Comparison of ENCODE assay signal across 28 cellular contexts in genomic region chr20:44938637-44939036, GRCh38. TPM values are rescaled to one million over a fixed set of nuclear protein-coding genes. Genes with fewer than 3 reads are reported as not detected.
A peak's percentile ranks its signal among the peaks of the same experiment; 100 is the strongest.
DNase-seq lines count a peak whose midpoint lies in the region; ATAC-seq, FAIRE-seq and TF ChIP-seq lines count a peak whose summit lies in the region.
"Had no signal": no experiment of that assay in that cellular context is flagged by ENCODE, and none has a peak within 500 bp of the region (broad histone marks: within the 10 kb centered on the region; RNA-seq: fewer than 3 reads in every experiment).

No MANE protein-coding gene starts in this region.

- in situ Hi-C loops in KBM-7 (cut with MboI; ENCODE audit: low pct_unique_long_range_greater_than_20kb, low sequenced_read_pairs): no loop called here

- H3K4me3 Mint-ChIP-seq in CD4-positive, alpha-beta T cell: no peak overlapping the region
- no peak overlapping the region for H3K4me3 Mint-ChIP-seq in nephron progenitor cell
- H3K4me3 Mint-ChIP-seq in mesothelial cell of epicardium: no peak overlapping the region
- H3K4me3 Mint-ChIP-seq: activated CD8-positive, alpha-beta T cell treated with anti-CD3 and anti-CD28 coated beads, Interleukin-2, amount 10 ng/mL, durations not matched to agents 7 days and 5 days; endodermal cell; naive B cell; stimulated activated effector memory CD8-positive, alpha-beta T cell treated with anti-CD3 and anti-CD28 coated beads, Interleukin-12 subunit alpha, Interleukin-12 subunit beta, amount 100 ng/mL, for 72 hours had no signal

- peak overlapping the region; percentile 47 for H3K27ac Mint-ChIP-seq in CD4-positive, alpha-beta T cell
- peak overlapping the region; percentile 88 for H3K27ac Mint-ChIP-seq in nephron progenitor cell
- no peak overlapping the region for H3K27ac Mint-ChIP-seq in mesothelial cell of epicardium
- H3K27ac Mint-ChIP-seq: endodermal cell; stimulated activated effector memory CD8-positive, alpha-beta T cell treated with anti-CD3 and anti-CD28 coated beads, Interleukin-12 subunit alpha, Interleukin-12 subunit beta, amount 100 ng/mL, for 72 hours had no signal

- no peak overlapping the region for H3K4me3 ChIP-seq in epithelial cell of esophagus (ENCODE audit: low read length)
- H3K4me3 ChIP-seq: cardiac muscle cell, K562, uterus had no signal

- no peak for TF ChIP-seq CTCF in CD4-positive, alpha-beta T cell (IDR thresholded peaks at IDR 0.05)
- no peak for TF ChIP-seq CTCF in epithelial cell of esophagus (IDR thresholded peaks at IDR 0.05; ENCODE audit: insufficient read depth, low read depth, low read length, missing control alignments)
- TF ChIP-seq CTCF in nephron progenitor cell (IDR thresholded peaks at IDR 0.05): no peak
- TF ChIP-seq CTCF in mesothelial cell of epicardium (IDR thresholded peaks at IDR 0.05; ENCODE audit: unreplicated experiment): no peak

- H3K4me1 Mint-ChIP-seq in CD4-positive, alpha-beta T cell (ENCODE audit: low read depth): no peaks in the 10 kb centered on the region
- H3K4me1 Mint-ChIP-seq in nephron progenitor cell (peaks cover 16% of the 10 kb centered on the region), mesothelial cell of epicardium (no peaks in the 10 kb centered on the region)
- H3K4me1 Mint-ChIP-seq: naive B cell had no signal

- H3K9me3 ChIP-seq in CD4-positive, alpha-beta T cell (ENCODE audit: control insufficient read depth, low read length): no peaks in the 10 kb centered on the region
- H3K9me3 ChIP-seq: uterus had no signal

- DNase-seq in CD4-positive, alpha-beta T cell: no peak
- DNase-seq in HTR-8/SVneo (ENCODE audit: insufficient read length, low spot score): no peak
- peak; percentile 7 for DNase-seq in epithelial cell of esophagus (ENCODE audit: low read depth)
- DNase-seq in nephron progenitor cell: no peak
- no peak for DNase-seq in mesothelial cell of epicardium (ENCODE audit: low spot score in 2 of 2, unreplicated experiment in 2 of 2)
- no peak for DNase-seq in KBM-7
- DNase-seq in GOT3 (lab: John Stamatoyannopoulos, UW): no peak
- no peak for DNase-seq in NCI-H446 treated with DMSO at 0.1 percent for 48 hours (lab: John Stamatoyannopoulos, UW)
- DNase-seq: ACHN; activated CD4-positive, CD25-positive, alpha-beta regulatory T cell treated with anti-CD3 and anti-CD28 coated beads, Interleukin-2, amount 50 U/mL, for 72 hours; activated CD8-positive, alpha-beta T cell treated with anti-CD3 and anti-CD28 coated beads, Interleukin-2, amount 10 ng/mL, durations not matched to agents 7 days and 5 days; activated naive CD4-positive, alpha-beta T cell; activated T-cell treated with anti-CD3 and anti-CD28 coated beads, Interleukin-2, amount 50 U/mL, for 1 hour; cortex of kidney; endodermal cell; mesendoderm; naive B cell; NCI-H1436 treated with DMSO at 0.1 percent for 48 hours; NCI-H2107; NCI-H524; retina; T-helper 1 cell had no signal

- POLR2A ChIA-PET in CD4-positive, alpha-beta T cell (lab: Charles Lee): no interaction called here

- CTCF ChIA-PET in CD4-positive, alpha-beta T cell (lab: Charles Lee): no interaction called here

- intact Hi-C loops in CD4-positive, alpha-beta T cell (cut with DNase I, micrococcal nuclease): loop anchor here in 1 of 2 experiments (5.0 kb wide), 1 partner anchor 159 kb away; no protein-coding TSS in a partner anchor

- H3K9me3 Mint-ChIP-seq in CD4-positive, alpha-beta T cell: no peaks in the 10 kb centered on the region
- H3K9me3 Mint-ChIP-seq in nephron progenitor cell: no peaks in the 10 kb centered on the region
- no peaks in the 10 kb centered on the region for H3K9me3 Mint-ChIP-seq in mesothelial cell of epicardium
- H3K9me3 Mint-ChIP-seq: endodermal cell; naive B cell; stimulated activated effector memory CD8-positive, alpha-beta T cell treated with anti-CD3 and anti-CD28 coated beads, Interleukin-12 subunit alpha, Interleukin-12 subunit beta, amount 100 ng/mL, for 72 hours had no signal

- no peak overlapping the region for H3K27ac ChIP-seq in CD4-positive, alpha-beta T cell (ENCODE audit: low read depth, low read length)
- H3K27ac ChIP-seq: cardiac muscle cell, uterus had no signal

- H3K27me3 ChIP-seq in CD4-positive, alpha-beta T cell (ENCODE audit: control insufficient read depth, insufficient read depth, low read length): no peaks in the 10 kb centered on the region
- H3K27me3 ChIP-seq: cardiac muscle cell, uterus had no signal

- H3K36me3 Mint-ChIP-seq in CD4-positive, alpha-beta T cell (ENCODE audit: low read depth): peaks cover 68% of the 10 kb centered on the region
- H3K36me3 Mint-ChIP-seq in nephron progenitor cell (ENCODE audit: low read depth): peaks cover 26% of the 10 kb centered on the region
- peaks cover 17% of the 10 kb centered on the region for H3K36me3 Mint-ChIP-seq in mesothelial cell of epicardium

- ATAC-seq in CD4-positive, alpha-beta T cell (ENCODE audit: poor library complexity): no peak
- ATAC-seq: activated CD8-positive, alpha-beta T cell treated with anti-CD3 and anti-CD28 coated beads, Interleukin-2, amount 10 ng/mL, durations not matched to agents 7 days and 5 days; K562; Panc1; stimulated activated effector memory CD8-positive, alpha-beta T cell treated with anti-CD3 and anti-CD28 coated beads, Interleukin-12 subunit alpha, Interleukin-12 subunit beta, amount 100 ng/mL, for 72 hours had no signal

- no peaks in the 10 kb centered on the region for H3K27me3 Mint-ChIP-seq in CD4-positive, alpha-beta T cell
- H3K27me3 Mint-ChIP-seq in nephron progenitor cell (ENCODE audit: low read depth, poor library complexity) (no peaks in the 10 kb centered on the region), mesothelial cell of epicardium (ENCODE audit: low read depth) (no peaks in the 10 kb centered on the region)
- H3K27me3 Mint-ChIP-seq: naive B cell had no signal

- peak; percentile 81 for FAIRE-seq in HTR-8/SVneo (lab: Jason Lieb, UNC)
- FAIRE-seq: K562, TTC549 had no signal

RNA-seq across cellular contexts. Expression of gene TOMM34, which starts 21.6 kb away (rescaled TPM):
- 1 to 10 TPM; 5.6 to 5.9 TPM for total RNA-seq in CD4-positive, alpha-beta T cell
- 43.7 to 47.3 TPM (median 45.6 TPM) in 3 replicates for total RNA-seq in mesothelial cell of epicardium

RNA-seq across cellular contexts. Expression of gene STK4, which starts 27.7 kb away (rescaled TPM):
- 100 to 1,000 TPM; 265 to 277 TPM for total RNA-seq in CD4-positive, alpha-beta T cell
- total RNA-seq in mesothelial cell of epicardium: 29.9 to 31.7 TPM (median 31.3 TPM) in 3 replicates

RNA-seq across cellular contexts. Expression of gene PABPC1L, which starts 28.8 kb away (rescaled TPM):
- total RNA-seq in CD4-positive, alpha-beta T cell: 10 to 100 TPM; 22.8 to 27.5 TPM
- 131 to 135 TPM (median 135 TPM) in 3 replicates for total RNA-seq in mesothelial cell of epicardium

RNA-seq across cellular contexts. Expression of gene YWHAB, which starts 53.1 kb away (rescaled TPM):
- 100 to 1,000 TPM; 163 to 167 TPM for total RNA-seq in CD4-positive, alpha-beta T cell
- total RNA-seq in mesothelial cell of epicardium: 113 to 116 TPM (median 114 TPM) in 3 replicates
